In genomic region chr1:53327183-53327941, GRCh38 we compare ENCODE assay signal across 8 cellular contexts. TPM values are rescaled to one million over a fixed set of nuclear protein-coding genes. Genes with fewer than 3 reads are reported as not detected.
A peak's percentile ranks its signal among the peaks of the same experiment; 100 is the strongest.
DNase-seq lines count a peak whose midpoint lies in the region.

No MANE protein-coding gene starts in this region.

- no peaks in the 10 kb centered on the region for H3K9me3 ChIP-seq in GM23248 (ENCODE audit: low read depth)

- WGBS in GM23248 (ENCODE audit: low coverage in 1 of 2, low lambda C conversion rate in 2 of 2, missing lambda C conversion rate in 2 of 2), 2 experiments: 1 to 3% methylated on average over 26 to 53 of the region's 73 CpGs
- no CpG with 5 or more reads among the region's 73 CpGs for WGBS in mesendoderm (ENCODE audit: extremely low coverage, insufficient coverage, low lambda C conversion rate)

- H3K79me1 ChIP-seq in mesendoderm (ENCODE audit: low read length): peaks cover 31% of the 10 kb centered on the region

- H3K36me3 ChIP-seq in GM23248 (ENCODE audit: low read depth): no peaks in the 10 kb centered on the region
- H3K36me3 ChIP-seq in mesendoderm (ENCODE audit: control insufficient read depth, insufficient read depth, low read length): peaks cover 23% of the 10 kb centered on the region

- DNase-seq in DMS53 treated with DMSO at 0.1 percent for 48 hours (lab: John Stamatoyannopoulos, UW; ENCODE audit: unreplicated experiment) (peak; percentile 63), GM23248 (peak; percentile 65), NCI-H1092 treated with DMSO at 0.1 percent for 48 hours (lab: John Stamatoyannopoulos, UW) (peak; percentile 27), dermis blood vessel endothelial cell (peak; percentile 37), mesendoderm (peak; percentile 67), 8988T (no peak)
- DNase-seq in activated CD4-positive, CD25-positive, alpha-beta regulatory T cell treated with anti-CD3 and anti-CD28 coated beads, Interleukin-2, amount 50 U/mL, for 72 hours: peak; percentile 60
- DNase-seq in stimulated activated CD8-positive, alpha-beta memory T cell treated with anti-CD3 and anti-CD28 coated beads, Interleukin-7, amount 100 ng/mL, for 4 hours (ENCODE audit: low read depth in 2 of 2): peak; percentile 27 to 41

- no peak overlapping the region for H2BK15ac ChIP-seq in mesendoderm (replicated peaks; ENCODE audit: low read depth)

- peaks cover 9% of the 10 kb centered on the region; the same call in 1 of the 2 replicates for H3F3A ChIP-seq in GM23248 (ENCODE audit: insufficient read depth)

- H3K4me3 ChIP-seq in GM23248: peak overlapping the region; percentile 94
- peak overlapping the region; percentile 72 for H3K4me3 ChIP-seq in mesendoderm (ENCODE audit: low read length)

- H3K4me2 ChIP-seq in GM23248 (ENCODE audit: unreplicated experiment) (peak overlapping the region; percentile 96), mesendoderm (ENCODE audit: low read length) (peak overlapping the region; percentile 45)

- H3K9ac ChIP-seq in GM23248: peak overlapping the region; percentile 77
- peak overlapping the region; percentile 93 for H3K9ac ChIP-seq in mesendoderm (ENCODE audit: low read length)

- peak overlapping the region; percentile 54 for H3K18ac ChIP-seq in mesendoderm (ENCODE audit: low read length)

- no peaks in the 10 kb centered on the region for H3K9me2 ChIP-seq in GM23248 (ENCODE audit: insufficient read depth)

- H3K79me2 ChIP-seq in GM23248 (ENCODE audit: insufficient read depth): no peaks in the 10 kb centered on the region
- peaks cover 44% of the 10 kb centered on the region for H3K79me2 ChIP-seq in mesendoderm (ENCODE audit: control insufficient read depth, insufficient read depth, low read length)

- H2BK120ac ChIP-seq in mesendoderm (ENCODE audit: low read depth, low read length): peak overlapping the region; percentile 10

- H4K20me1 ChIP-seq in GM23248 (ENCODE audit: insufficient read depth): no peaks in the 10 kb centered on the region

- H3K4ac ChIP-seq in mesendoderm (ENCODE audit: low read depth, low read length): peak overlapping the region; percentile 99

- H4K5ac ChIP-seq in mesendoderm (ENCODE audit: low read length): no peak overlapping the region

- H3K56ac ChIP-seq in mesendoderm (ENCODE audit: low read length): peak overlapping the region; percentile 98

- H3K4me1 ChIP-seq in GM23248 (ENCODE audit: insufficient read depth) (peaks cover 5% of the 10 kb centered on the region; the same call in 1 of the 2 replicates), mesendoderm (ENCODE audit: control insufficient read depth, low read depth, low read length) (peaks cover 14% of the 10 kb centered on the region)

- peak overlapping the region; percentile 90 for H2BK5ac ChIP-seq in mesendoderm (ENCODE audit: low read length)

- peak overlapping the region; percentile 28 for H4K8ac ChIP-seq in mesendoderm (ENCODE audit: low read depth, low read length)

- H3K27ac ChIP-seq in GM23248 (no peak overlapping the region), mesendoderm (ENCODE audit: low read depth, low read length) (peak overlapping the region; percentile 96)

- peak overlapping the region; percentile 85 for H2AFZ ChIP-seq in GM23248

- H2AK5ac ChIP-seq in mesendoderm (ENCODE audit: low read length): peak overlapping the region; percentile 8

- peak overlapping the region; percentile 97 for H3K23ac ChIP-seq in mesendoderm (ENCODE audit: low read length)

- in situ Hi-C loops in GM23248 (cut with MboI): no loop called here

- no peaks in the 10 kb centered on the region for H3K27me3 ChIP-seq in GM23248 (replicated peaks; ENCODE audit: insufficient read depth)
- H3K27me3 ChIP-seq in mesendoderm (ENCODE audit: insufficient read depth, low read length, poor library complexity): no peaks in the 10 kb centered on the region

RNA-seq across cellular contexts. Expression of gene LRP8, which starts 0.5 kb away (rescaled TPM):
- total RNA-seq in GM23248 (2014; rRNA removed; shearing (Covaris generic)): 6.3 and 8.9 TPM in 2 replicates
- polyA plus RNA-seq in GM23248 (2016; fragmentation: Nextera tagmentation; extraction: Ambion mirVana): 1.3 TPM in 2 replicates
- total RNA-seq in dermis blood vessel endothelial cell: 17.2 and 51.9 TPM in 2 replicates
- 54.5 TPM for polyA plus RNA-seq in mesendoderm (2013, experiment 1 of 2)
- 55.5 TPM for polyA plus RNA-seq in mesendoderm (2013, experiment 2 of 2)
